In genomic region chr5:2206244-2207108, GRCh38 we compare ENCODE assay signal across 16 cellular contexts.
DNase-seq lines count a peak whose midpoint lies in the region; ATAC-seq and TF ChIP-seq lines count a peak whose summit lies in the region.
"Had no signal": no experiment of that assay in that cellular context is flagged by ENCODE, and none has a peak within 500 bp of the region (broad histone marks: within the 10 kb centered on the region; RNA-seq: fewer than 3 reads in every experiment).

No MANE protein-coding gene starts in this region.

- no peak overlapping the region for H3K27ac Mint-ChIP-seq in osteocyte (ENCODE audit: unreplicated experiment)
- H3K27ac Mint-ChIP-seq in T-helper 17 cell = no peak overlapping the region

- peaks cover 4% of the 10 kb centered on the region for H3K9me3 Mint-ChIP-seq in osteocyte (ENCODE audit: unreplicated experiment)

- H3K9me3 ChIP-seq in T-helper 17 cell (ENCODE audit: control insufficient read depth, low read length, poor library complexity, severe bottlenecking) = no peaks in the 10 kb centered on the region
- H3K9me3 ChIP-seq: HAP-1 had no signal

- H3K27me3 Mint-ChIP-seq in osteocyte (ENCODE audit: unreplicated experiment) = no peaks in the 10 kb centered on the region
- H3K27me3 Mint-ChIP-seq in T-helper 17 cell = peaks cover 14% of the 10 kb centered on the region

- H3K4me1 Mint-ChIP-seq in osteocyte (ENCODE audit: unreplicated experiment) (no peaks in the 10 kb centered on the region), T-helper 17 cell (no peaks in the 10 kb centered on the region)

- DNase-seq in ELF-1 (ENCODE audit: low read depth, low spot score) = peak; percentile 27
- DNase-seq in NCI-H526 treated with DMSO at 0.1 percent for 48 hours (lab: John Stamatoyannopoulos, UW) = peak; percentile 71
- peak; percentile 5 for DNase-seq in left lobe of liver (ENCODE audit: low spot score)
- DNase-seq in osteocyte (ENCODE audit: extremely low spot score, unreplicated experiment) = peak; percentile 75
- DNase-seq in iPS-NIHi7 (ENCODE audit: extremely low spot score) = no peak
- no peak for DNase-seq in T-helper 17 cell
- DNase-seq: C1 segment of cervical spinal cord, MV-4-11, NCI-H1417, NCI-H187 treated with DMSO at 0.1 percent for 48 hours, NCI-H345, NCI-H69, RPMI8226, SIG-M5 had no signal

- H3K36me3 Mint-ChIP-seq in osteocyte (ENCODE audit: unreplicated experiment) = no peaks in the 10 kb centered on the region
- H3K36me3 Mint-ChIP-seq in T-helper 17 cell (ENCODE audit: low read depth) = no peaks in the 10 kb centered on the region

- no peak for ATAC-seq in left lobe of liver
- no peak for ATAC-seq in T-helper 17 cell
- ATAC-seq in GM21737 (IDR thresholded peaks at IDR 0.05; ENCODE audit: unreplicated experiment) = no peak

- H3K4me3 Mint-ChIP-seq in osteocyte (ENCODE audit: unreplicated experiment) = no peak overlapping the region
- H3K4me3 Mint-ChIP-seq in T-helper 17 cell = no peak overlapping the region

- no peak for TF ChIP-seq CTCF in osteocyte (IDR thresholded peaks at IDR 0.05)

Comparison
In these comparisons a context has a peak if more than half of its experiments do, and no peak if none do; other contexts are left out.
1. DNase-seq: peak in ELF-1 (single experiment), NCI-H526 treated with DMSO at 0.1 percent for 48 hours (single experiment), left lobe of liver (single experiment) and osteocyte (single experiment); none in iPS-NIHi7 (single experiment) and T-helper 17 cell (0 of 3).